Comparison of ENCODE assay signal across 8 cellular contexts in genomic region chr12:89353188-89353822, GRCh38. TPM values are rescaled to one million over a fixed set of nuclear protein-coding genes. Genes with fewer than 3 reads are reported as not detected.
A peak's percentile ranks its signal among the peaks of the same experiment; 100 is the strongest.
DNase-seq lines count a peak whose midpoint lies in the region; ATAC-seq and TF ChIP-seq lines count a peak whose summit lies in the region.

No MANE protein-coding gene starts in this region.

- peak overlapping the region; percentile 68 for H3K4me3 ChIP-seq in AG09309 (ENCODE audit: control insufficient read depth, low read depth, low read length)
- peak overlapping the region; percentile 76 for H3K4me3 ChIP-seq in left lung

- peaks cover 0 to 13% of the 10 kb centered on the region in 2 donors for H3K36me3 ChIP-seq in left lung

- no peaks in the 10 kb centered on the region for H3K27me3 ChIP-seq in left lung

- H3K4me1 ChIP-seq in left lung, result peaks cover 16 to 51% of the 10 kb centered on the region in 2 donors

- no peak for TF ChIP-seq CTCF in AG09309 (IDR thresholded peaks at IDR 0.05; ENCODE audit: control insufficient read depth, insufficient read depth, low read depth, low read length, missing control alignments)
- TF ChIP-seq CTCF in left lung (IDR thresholded peaks at IDR 0.05), result no peak

- no peaks in the 10 kb centered on the region for H3K9me3 ChIP-seq in left lung

- peak overlapping the region; percentile 100 for H3K27ac ChIP-seq in left lung

- no peak for DNase-seq in AG09309 (ENCODE audit: low read depth)
- DNase-seq in NCI-H128 (lab: John Stamatoyannopoulos, UW; ENCODE audit: unreplicated experiment), result peak; percentile 64
- DNase-seq in activated CD4-positive, alpha-beta T cell treated with anti-CD3 and anti-CD28 coated beads for 4 hours, result peak; percentile 28 to 36
- DNase-seq in dermis microvascular lymphatic vessel endothelial cell (ENCODE audit: low read depth in 2 of 2), result peak; percentile 62 to 81
- peak; percentile 80 to 95 for DNase-seq in left lung
- DNase-seq in stimulated activated CD4-positive, alpha-beta T cell treated with anti-CD3 and anti-CD28 coated beads, Interleukin-2, amount 100 ng/mL, for 48 hours, result peak; percentile 28 to 47

- peak; percentile 16 for ATAC-seq in GM19025 (IDR thresholded peaks at IDR 0.05; ENCODE audit: low read depth, unreplicated experiment)
- peak; percentile 64 for ATAC-seq in left lung
- no peak for ATAC-seq in GM21515 (IDR thresholded peaks at IDR 0.05; ENCODE audit: unreplicated experiment)

- intact Hi-C loops in left lung (cut with DNase I), result no loop called here

RNA-seq across cellular contexts. Expression of gene DUSP6, which starts 1.0 kb away (rescaled TPM):
- total RNA-seq in dermis microvascular lymphatic vessel endothelial cell (298 and 528 TPM in 2 replicates), left lung (100 to 1,000 TPM; 115 to 147 TPM)
